In the genomic region with DNA sequence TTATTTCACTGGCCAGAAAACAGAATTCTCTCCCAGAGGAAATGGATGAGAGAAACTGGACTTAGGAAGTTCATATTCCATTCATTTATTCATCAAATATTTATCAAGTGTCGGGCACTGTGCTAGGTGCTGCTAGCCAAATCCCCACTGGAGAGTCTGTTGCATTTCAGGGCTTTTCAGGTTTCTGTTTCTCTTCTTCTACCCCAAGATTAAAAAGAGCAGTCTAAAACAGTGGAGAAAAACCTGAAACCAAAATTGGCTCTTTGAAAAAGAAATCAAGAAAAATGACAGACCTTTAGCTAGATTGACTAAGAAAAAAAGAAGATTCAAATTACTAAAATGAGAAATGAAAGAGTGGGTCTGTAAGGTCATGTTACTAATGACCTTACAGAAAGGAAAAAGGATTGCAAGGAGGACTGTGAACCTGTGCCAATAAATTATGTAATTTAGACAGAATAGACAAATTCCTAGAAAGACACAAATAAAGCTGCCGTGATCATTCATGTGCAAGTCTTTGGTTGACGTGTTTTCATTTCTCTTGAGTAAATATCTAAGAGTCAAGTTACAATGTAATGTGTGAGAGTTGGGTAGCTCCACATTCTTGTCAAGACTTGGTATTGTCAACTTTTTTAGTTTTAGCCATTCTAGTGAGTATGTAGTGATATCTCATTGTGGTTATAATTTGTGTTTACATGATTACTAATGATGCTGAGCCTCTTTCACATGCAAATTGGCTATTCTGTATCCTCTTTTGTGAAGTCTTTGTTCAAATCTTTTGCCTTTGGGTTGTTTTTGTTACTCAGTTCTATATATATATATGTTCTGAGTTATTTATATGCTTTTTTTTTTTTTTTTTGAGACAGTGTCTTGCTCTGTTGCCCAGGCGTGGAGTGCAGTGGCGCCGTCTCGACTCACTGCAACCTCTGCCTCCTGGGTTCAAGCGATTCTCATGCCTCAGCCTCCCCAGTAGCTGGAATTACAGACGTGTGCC, we compare ENCODE assay signal across 15 cellular contexts. TPM values are rescaled to one million over a fixed set of nuclear protein-coding genes. Genes with fewer than 3 reads are reported as not detected.
DNase-seq lines count a peak whose midpoint lies in the region; ATAC-seq and TF ChIP-seq lines count a peak whose summit lies in the region.
"Had no signal": no experiment of that assay in that cellular context is flagged by ENCODE, and none has a peak within 500 bp of the region (broad histone marks: within the 10 kb centered on the region; RNA-seq: fewer than 3 reads in every experiment).

No MANE protein-coding gene starts in this region.

- H3K4me1 Mint-ChIP-seq in activated naive CD4-positive, alpha-beta T cell treated with anti-CD3 and anti-CD28 coated beads, Interleukin-2, amount 10 ng/mL, durations not matched to agents 7 days and 5 days: peaks cover 33% of the 10 kb centered on the region

- H3K9me3 Mint-ChIP-seq in activated naive CD4-positive, alpha-beta T cell treated with anti-CD3 and anti-CD28 coated beads, Interleukin-2, amount 10 ng/mL, durations not matched to agents 7 days and 5 days: no peaks in the 10 kb centered on the region
- H3K9me3 Mint-ChIP-seq: CD8-positive, alpha-beta memory T cell; T-cell had no signal

- H3K27me3 Mint-ChIP-seq in activated naive CD4-positive, alpha-beta T cell treated with anti-CD3 and anti-CD28 coated beads, Interleukin-2, amount 10 ng/mL, durations not matched to agents 7 days and 5 days: no peaks in the 10 kb centered on the region
- H3K27me3 Mint-ChIP-seq: CD8-positive, alpha-beta memory T cell; T-cell had no signal

- DNase-seq in GM12865 (ENCODE audit: low read depth): peak; percentile 55
- peak; percentile 58 for DNase-seq in fibroblast of mammary gland (ENCODE audit: low read depth)
- DNase-seq in activated naive CD4-positive, alpha-beta T cell treated with anti-CD3 and anti-CD28 coated beads, Interleukin-2, amount 10 ng/mL, durations not matched to agents 7 days and 5 days: no peak
- no peak for DNase-seq in right cardiac atrium
- no peak for DNase-seq in SHP77 treated with DMSO at 0.1 percent for 48 hours (lab: John Stamatoyannopoulos, UW)
- no peak for DNase-seq in AML-193 (lab: John Stamatoyannopoulos, UW)
- DNase-seq: CD8-positive, alpha-beta memory T cell; islet precursor cell; NCI-H1417; stimulated activated naive CD4-positive, alpha-beta T cell; T-cell had no signal

- peaks cover 6% of the 10 kb centered on the region for H3K4me1 ChIP-seq in right cardiac atrium (ENCODE audit: control insufficient read depth, insufficient read depth, low read length)

- no peaks in the 10 kb centered on the region for H3K9me3 ChIP-seq in right cardiac atrium (ENCODE audit: control insufficient read depth, low read length)

- no peak overlapping the region for H3K27ac ChIP-seq in right cardiac atrium (ENCODE audit: low read length)
- H3K27ac ChIP-seq: epithelial cell of prostate, HL-60 had no signal

- no peak overlapping the region for H3K27ac Mint-ChIP-seq in activated naive CD4-positive, alpha-beta T cell treated with anti-CD3 and anti-CD28 coated beads, Interleukin-2, amount 10 ng/mL, durations not matched to agents 7 days and 5 days
- H3K27ac Mint-ChIP-seq: T-cell had no signal

- 77% methylated on average over 9 of the region's 9 CpGs for WGBS in right cardiac atrium

- no peaks in the 10 kb centered on the region for H3K27me3 ChIP-seq in right cardiac atrium (ENCODE audit: control insufficient read depth, insufficient read depth)

- intact Hi-C loops in right cardiac atrium (cut with DNase I): no loop called here

- CTCF ChIA-PET in activated naive CD4-positive, alpha-beta T cell treated with anti-CD3 and anti-CD28 coated beads, Interleukin-2, amount 10 ng/mL, durations not matched to agents 7 days and 5 days (lab: Charles Lee): no interaction called here

- H3K36me3 Mint-ChIP-seq in activated naive CD4-positive, alpha-beta T cell treated with anti-CD3 and anti-CD28 coated beads, Interleukin-2, amount 10 ng/mL, durations not matched to agents 7 days and 5 days: peaks cover 9% of the 10 kb centered on the region

- ATAC-seq in GM21447 (IDR thresholded peaks at IDR 0.05; ENCODE audit: unreplicated experiment) (peak; percentile 47), HG03342 (IDR thresholded peaks at IDR 0.05; ENCODE audit: unreplicated experiment) (peak; percentile 47), right cardiac atrium (no peak)
- ATAC-seq: T-cell had no signal

- H3K4me3 ChIP-seq in GM12865 (ENCODE audit: low read depth, low read length): no peak overlapping the region; the same call in 1 of the 2 replicates
- no peak overlapping the region for H3K4me3 ChIP-seq in fibroblast of mammary gland (ENCODE audit: control insufficient read depth, low read depth, low read length)
- H3K4me3 ChIP-seq in right cardiac atrium (ENCODE audit: low read length): no peak overlapping the region

- no peak for TF ChIP-seq CTCF in GM12865 (IDR thresholded peaks at IDR 0.05; ENCODE audit: insufficient read depth, low read depth, low read length, missing control alignments)
- TF ChIP-seq CTCF in fibroblast of mammary gland (conservative IDR thresholded peaks at IDR 0.05; ENCODE audit: control insufficient read depth, insufficient read depth, low read depth, low read length): no peak

- H3K4me3 Mint-ChIP-seq in activated naive CD4-positive, alpha-beta T cell treated with anti-CD3 and anti-CD28 coated beads, Interleukin-2, amount 10 ng/mL, durations not matched to agents 7 days and 5 days: no peak overlapping the region
- H3K4me3 Mint-ChIP-seq: CD8-positive, alpha-beta memory T cell; T-cell had no signal

RNA-seq across cellular contexts. Expression of a gene that starts 23.7 kb away (rescaled TPM):
- total RNA-seq in right cardiac atrium: 1 to 10 TPM; 3.9 to 4.7 (median 4.6) TPM
- polyA plus RNA-seq in right cardiac atrium: 1.2 TPM

RNA-seq across cellular contexts. Expression of a gene that starts 56.4 kb away (rescaled TPM):
- 10 to 100 TPM; 11.5 to 19.2 (median 15.9) TPM for total RNA-seq in right cardiac atrium
- polyA plus RNA-seq in right cardiac atrium: 11.1 TPM

Comparison
In these comparisons a context has a peak if more than half of its experiments do, and no peak if none do; other contexts are left out.
1. DNase-seq: peak in GM12865 (single experiment) and fibroblast of mammary gland (single experiment); none in activated naive CD4-positive, alpha-beta T cell treated with anti-CD3 and anti-CD28 coated beads, Interleukin-2, amount 10 ng/mL, durations not matched to agents 7 days and 5 days (single experiment), right cardiac atrium (0 of 3), SHP77 treated with DMSO at 0.1 percent for 48 hours (single experiment) and AML-193 (0 of 2).
2. ATAC-seq: peak in GM21447 (single experiment) and HG03342 (single experiment); none in right cardiac atrium (0 of 2).